Comparison of ENCODE assay signal across 8 cellular contexts in the genomic region with DNA sequence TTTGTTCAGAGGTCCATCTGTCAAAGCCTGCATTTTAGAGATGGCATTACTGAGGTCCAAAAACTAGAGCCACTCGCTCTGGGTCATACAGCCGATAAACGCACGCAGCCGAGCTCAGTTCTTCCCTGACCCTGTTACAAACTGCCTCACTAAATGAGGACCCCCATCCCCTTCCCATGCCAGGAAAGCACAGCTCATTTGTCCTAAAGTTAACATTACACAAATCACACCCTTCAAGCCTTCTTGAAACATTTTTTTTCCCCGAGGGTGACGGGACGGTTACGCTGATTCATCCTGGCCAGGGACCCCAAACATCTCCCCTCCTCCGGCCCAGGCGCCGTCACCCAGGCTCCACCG. TPM values are rescaled to one million over a fixed set of nuclear protein-coding genes. Genes with fewer than 3 reads are reported as not detected.
A peak's percentile ranks its signal among the peaks of the same experiment; 100 is the strongest.
DNase-seq lines count a peak whose midpoint lies in the region; ATAC-seq and TF ChIP-seq lines count a peak whose summit lies in the region.

No MANE protein-coding gene starts in this region.

- no peak for ATAC-seq in T-cell (replicated peaks in 1 of 4)
- ATAC-seq in HG03159 (IDR thresholded peaks at IDR 0.05; ENCODE audit: unreplicated experiment): no peak
- no peak for ATAC-seq in GM21737 (IDR thresholded peaks at IDR 0.05; ENCODE audit: unreplicated experiment)

- H3K9me3 ChIP-seq in CD4-positive, alpha-beta memory T cell (ENCODE audit: control insufficient read depth in 1 of 2, low read length in 2 of 2): no peaks in the 10 kb centered on the region
- peaks cover 0 to 11% (median 2%) of the 10 kb centered on the region in 4 donors for H3K9me3 ChIP-seq in esophagus muscularis mucosa

- H3K4me3 ChIP-seq in CD4-positive, alpha-beta memory T cell (ENCODE audit: low read length in 2 of 2): peak overlapping the region; percentile 5 to 63
- peak overlapping the region; percentile 63 to 78 (median 66) for H3K4me3 ChIP-seq in esophagus muscularis mucosa

- peak overlapping the region in 6 of 7 donors; percentile 22 to 66 (median 41) for H3K27ac Mint-ChIP-seq in CD4-positive, alpha-beta memory T cell
- H3K27ac Mint-ChIP-seq in T-cell (no peak overlapping the region), osteocyte (ENCODE audit: unreplicated experiment) (no peak overlapping the region)

- TF ChIP-seq CTCF in esophagus muscularis mucosa (IDR thresholded peaks at IDR 0.05) (no peak), osteocyte (IDR thresholded peaks at IDR 0.05) (no peak)

- peaks cover 4 to 10% of the 10 kb centered on the region in 2 donors for H3K36me3 Mint-ChIP-seq in CD4-positive, alpha-beta memory T cell
- H3K36me3 Mint-ChIP-seq in T-cell: peaks cover 4% of the 10 kb centered on the region
- H3K36me3 Mint-ChIP-seq in osteocyte (ENCODE audit: unreplicated experiment): no peaks in the 10 kb centered on the region

- no peak overlapping the region for H3K27ac ChIP-seq in CD4-positive, alpha-beta memory T cell (ENCODE audit: low read depth, low read length)
- H3K27ac ChIP-seq in esophagus muscularis mucosa (replicated peaks in 1 of 4): peak overlapping the region in 3 of 4 donors; percentile 53 to 68 (median 54)

- H3K4me3 Mint-ChIP-seq in CD4-positive, alpha-beta memory T cell: peak overlapping the region; percentile 75 to 92 (median 80)
- peak overlapping the region; percentile 69 to 91 (median 76) for H3K4me3 Mint-ChIP-seq in T-cell
- peak overlapping the region; percentile 68 for H3K4me3 Mint-ChIP-seq in osteocyte (ENCODE audit: unreplicated experiment)

- no peak for DNase-seq in CD4-positive, alpha-beta memory T cell
- DNase-seq in T-cell: no peak
- DNase-seq in esophagus muscularis mucosa (ENCODE audit: extremely low spot score): peak; percentile 68
- no peak for DNase-seq in osteocyte (ENCODE audit: extremely low spot score, unreplicated experiment)
- no peak for DNase-seq in NCI-H1694 (lab: John Stamatoyannopoulos, UW)
- DNase-seq in activated effector memory CD4-positive, alpha-beta T cell treated with Interleukin-2 at 50 U/mL for 16 hours: no peak

- no peak for TF ChIP-seq POLR2A in esophagus muscularis mucosa (IDR thresholded peaks at IDR 0.05; ENCODE audit: low read depth)

- intact Hi-C loops in CD4-positive, alpha-beta memory T cell (cut with micrococcal nuclease): loop anchor here (1.0 to 2.0 kb wide), 2 partner anchors 51 to 60 kb away; no protein-coding TSS in a partner anchor
- intact Hi-C loops in esophagus muscularis mucosa (cut with DNase I): no loop called here

- H3K9me3 Mint-ChIP-seq in CD4-positive, alpha-beta memory T cell: peaks cover 0 to 3% (median 0%) of the 10 kb centered on the region in 8 donors
- peaks cover 0 to 6% (median 0%) of the 10 kb centered on the region in 3 donors for H3K9me3 Mint-ChIP-seq in T-cell
- H3K9me3 Mint-ChIP-seq in osteocyte (ENCODE audit: unreplicated experiment): peaks cover 3% of the 10 kb centered on the region

- CTCF ChIA-PET in CD4-positive, alpha-beta memory T cell (lab: Charles Lee; ENCODE audit: partially characterized antibody): no interaction called here
- CTCF ChIA-PET in T-cell (lab: Charles Lee): no interaction called here

- no peaks in the 10 kb centered on the region for H3K27me3 Mint-ChIP-seq in CD4-positive, alpha-beta memory T cell
- H3K27me3 Mint-ChIP-seq in T-cell (no peaks in the 10 kb centered on the region), osteocyte (ENCODE audit: unreplicated experiment) (no peaks in the 10 kb centered on the region)

- WGBS in esophagus muscularis mucosa: 35% methylated on average over 12 of the region's 13 CpGs

- H3K4me1 ChIP-seq in CD4-positive, alpha-beta memory T cell (ENCODE audit: insufficient read depth, low read length): peaks cover 34% of the 10 kb centered on the region
- peaks cover 11 to 22% (median 20%) of the 10 kb centered on the region in 4 donors for H3K4me1 ChIP-seq in esophagus muscularis mucosa

- peaks cover 26 to 47% (median 38%) of the 10 kb centered on the region in 4 donors for H3K4me1 Mint-ChIP-seq in CD4-positive, alpha-beta memory T cell
- peaks cover 31 to 56% (median 46%) of the 10 kb centered on the region in 3 donors for H3K4me1 Mint-ChIP-seq in T-cell
- H3K4me1 Mint-ChIP-seq in osteocyte (ENCODE audit: unreplicated experiment): peaks cover 13% of the 10 kb centered on the region

- POLR2A ChIA-PET in CD4-positive, alpha-beta memory T cell (lab: Charles Lee; ENCODE audit: partially characterized antibody): interaction anchor here (3.3 kb wide), 1 partner anchor 97 kb away, joined by 15 read pairs; no protein-coding TSS in a partner anchor
- POLR2A ChIA-PET in T-cell (lab: Charles Lee): no interaction called here

- no peaks in the 10 kb centered on the region for H3K27me3 ChIP-seq in CD4-positive, alpha-beta memory T cell (ENCODE audit: insufficient read depth, low read length)
- peaks cover 0 to 31% (median 5%) of the 10 kb centered on the region in 4 donors for H3K27me3 ChIP-seq in esophagus muscularis mucosa

- no peak for TF ChIP-seq EP300 in esophagus muscularis mucosa (IDR thresholded peaks at IDR 0.05)

- H3K36me3 ChIP-seq in CD4-positive, alpha-beta memory T cell (ENCODE audit: insufficient read depth, low read length): no peaks in the 10 kb centered on the region
- no peaks in the 10 kb centered on the region for H3K36me3 ChIP-seq in esophagus muscularis mucosa

RNA-seq across cellular contexts. Expression of gene CMTM8, which starts 0.8 kb away (rescaled TPM):
- total RNA-seq in CD4-positive, alpha-beta memory T cell: 10 to 100 TPM; 16.8 to 17.8 TPM
- polyA plus RNA-seq in CD4-positive, alpha-beta memory T cell: 10 to 100 TPM; 11.9 to 12.9 TPM
- total RNA-seq in T-cell (10 to 100 TPM in 3 of 5 donors, 1 to 10 TPM in 2; 5.2 to 12.2 (median 10.3) TPM), esophagus muscularis mucosa (1 to 10 TPM; 1.7 to 4.2 (median 3.8) TPM), osteocyte (4.3 and 5.1 TPM in 2 replicates)

Comparison
In these comparisons a context has a peak if more than half of its experiments do, and no peak if none do; other contexts are left out.
1. H3K27ac Mint-ChIP-seq: peak in CD4-positive, alpha-beta memory T cell (6 of 7); none in T-cell (0 of 2) and osteocyte (single experiment).
2. Peak in every context shown above with its lines, with median percentiles within 50 percentile points of each other: H3K4me3 Mint-ChIP-seq.